ENCODE assay signal across 8 cellular contexts in genomic region chrX:51496501-51497291, GRCh38. TPM values are rescaled to one million over a fixed set of nuclear protein-coding genes. Genes with fewer than 3 reads are reported as not detected.
DNase-seq lines count a peak whose midpoint lies in the region; ATAC-seq lines count a peak whose summit lies in the region.

TSS of gene NUDT11 (minus strand) at chrX:51496592. CDS start at chrX:51496444, 148 bp downstream.

- ATAC-seq in HG03565 (IDR thresholded peaks at IDR 0.05; ENCODE audit: unreplicated experiment) (peak; percentile 53), left colon (peak; percentile 75), GM18861 (IDR thresholded peaks at IDR 0.05; ENCODE audit: unreplicated experiment) (no peak)
- peak; percentile 24 for ATAC-seq in central memory CD8-positive, alpha-beta T cell (replicated peaks; ENCODE audit: extremely low read depth, poor library complexity, severe bottlenecking)

- peak within 1 kb of the TSS; percentile 82 for H3K4me3 Mint-ChIP-seq in central memory CD8-positive, alpha-beta T cell

- DNase-seq in Daoy (ENCODE audit: low read depth) (peak; percentile 91), T1000 (lab: John Stamatoyannopoulos, UW) (peak; percentile 39), left colon (peak; percentile 30 to 48), NCI-H1048 (lab: John Stamatoyannopoulos, UW) (no peak)
- no peak for DNase-seq in central memory CD8-positive, alpha-beta T cell (ENCODE audit: low spot score in 2 of 2)
- peak; percentile 54 for DNase-seq in stimulated activated CD4-positive, alpha-beta T cell treated with anti-CD3 and anti-CD28 coated beads, Interleukin-4, amount 100 ng/mL, for 1 hour

- intact Hi-C loops in left colon (cut with DNase I, micrococcal nuclease): no loop called here

- no peak within 1 kb of the TSS for H3K27ac Mint-ChIP-seq in central memory CD8-positive, alpha-beta T cell (ENCODE audit: low read depth)

- H3K9me3 Mint-ChIP-seq in central memory CD8-positive, alpha-beta T cell: no peaks in the 10 kb centered on the region

- H3K4me1 Mint-ChIP-seq in central memory CD8-positive, alpha-beta T cell: peaks cover 13% of the 10 kb centered on the region

- peaks cover 29% of the 10 kb centered on the region for H3K27me3 Mint-ChIP-seq in central memory CD8-positive, alpha-beta T cell

- H3K36me3 Mint-ChIP-seq in central memory CD8-positive, alpha-beta T cell (ENCODE audit: insufficient read depth): no peaks in the 10 kb centered on the region

RNA-seq across cellular contexts. Expression of gene NUDT11, which starts in this region (rescaled TPM):
- total RNA-seq in Daoy (2014; rRNA removed; shearing (Covaris generic)): 35.6 and 40.5 TPM in 2 replicates
- total RNA-seq in left colon: 1 to 10 TPM in 1 of 2 donors, under 1 TPM in 1; 0.31 to 1.7 TPM

Comparison
In these comparisons a context has a peak if more than half of its experiments do, and no peak if none do; other contexts are left out.
1. RNA of gene NUDT11 (total RNA-seq): 35.6 to 40.5 TPM in Daoy; 0.31 to 1.7 TPM in left colon; every median in the first group is over 10 times any median in the second.
2. DNase-seq: peak in Daoy (single experiment), T1000 (single experiment), left colon (2 of 2) and stimulated activated CD4-positive, alpha-beta T cell treated with anti-CD3 and anti-CD28 coated beads, Interleukin-4, amount 100 ng/mL, for 1 hour (single experiment); none in central memory CD8-positive, alpha-beta T cell (0 of 2) and NCI-H1048 (single experiment).